ENCODE assay signal across 1 cellular context in the genomic region with DNA sequence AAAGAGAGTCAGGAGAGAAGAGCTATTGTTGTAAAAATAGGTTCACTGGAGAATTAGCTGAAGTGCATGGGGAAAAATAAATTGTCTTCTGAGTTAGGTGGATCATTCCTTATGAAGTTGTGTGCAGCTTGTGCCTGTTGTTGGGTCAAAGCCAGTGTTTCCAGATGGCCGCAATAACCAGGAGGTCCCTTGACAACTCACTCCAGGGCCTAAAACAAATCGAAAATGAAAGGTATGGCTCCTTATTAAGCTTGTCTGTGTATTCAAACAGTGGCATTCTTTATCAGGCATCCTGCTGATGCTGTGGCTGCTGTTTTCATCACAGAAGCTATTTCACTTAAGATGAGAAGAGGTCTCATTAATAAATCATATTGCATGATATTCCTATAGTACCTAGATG.
TF ChIP-seq lines count a peak whose summit lies in the region.

No MANE protein-coding gene starts in this region.

TF ChIP-seq in H1, 55 proteins besides CTCF, POLR2A, EP300 and RAD21:
- no peak for TF ChIP-seq YY1 (IDR thresholded peaks at IDR 0.05; ENCODE audit: low read depth, low read length)
- no peak for TF ChIP-seq BRCA1 (IDR thresholded peaks at IDR 0.05; ENCODE audit: low read depth, low read length)
- TF ChIP-seq, protein P1, sequence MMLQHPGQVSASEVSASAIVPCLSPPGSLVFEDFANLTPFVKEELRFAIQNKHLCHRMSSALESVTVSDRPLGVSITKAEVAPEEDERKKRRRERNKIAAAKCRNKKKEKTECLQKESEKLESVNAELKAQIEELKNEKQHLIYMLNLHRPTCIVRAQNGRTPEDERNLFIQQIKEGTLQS (IDR thresholded peaks at IDR 0.05; ENCODE audit: insufficient read depth, low read depth, low read length), result no peak
- no peak for TF ChIP-seq JUND (IDR thresholded peaks at IDR 0.05; ENCODE audit: low read length)
- TF ChIP-seq, protein P2, sequence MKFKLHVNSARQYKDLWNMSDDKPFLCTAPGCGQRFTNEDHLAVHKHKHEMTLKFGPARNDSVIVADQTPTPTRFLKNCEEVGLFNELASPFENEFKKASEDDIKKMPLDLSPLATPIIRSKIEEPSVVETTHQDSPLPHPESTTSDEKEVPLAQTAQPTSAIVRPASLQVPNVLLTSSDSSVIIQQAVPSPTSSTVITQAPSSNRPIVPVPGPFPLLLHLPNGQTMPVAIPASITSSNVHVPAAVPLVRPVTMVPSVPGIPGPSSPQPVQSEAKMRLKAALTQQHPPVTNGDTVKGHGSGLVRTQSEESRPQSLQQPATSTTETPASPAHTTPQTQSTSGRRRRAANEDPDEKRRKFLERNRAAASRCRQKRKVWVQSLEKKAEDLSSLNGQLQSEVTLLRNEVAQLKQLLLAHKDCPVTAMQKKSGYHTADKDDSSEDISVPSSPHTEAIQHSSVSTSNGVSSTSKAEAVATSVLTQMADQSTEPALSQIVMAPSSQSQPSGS (IDR thresholded peaks at IDR 0.05; ENCODE audit: low read length), result no peak
- TF ChIP-seq KDM5A (IDR thresholded peaks at IDR 0.05; ENCODE audit: low read length), result no peak
- no peak for TF ChIP-seq BCL11A (IDR thresholded peaks at IDR 0.05; ENCODE audit: low read depth in 2 of 2, low read length in 2 of 2)
- TF ChIP-seq ZNF274 (IDR thresholded peaks at IDR 0.05; ENCODE audit: borderline replicate concordance, extremely low read depth, low read length), result no peak
- TF ChIP-seq SIRT6 (IDR thresholded peaks at IDR 0.05; ENCODE audit: low read length), result no peak
- no peak for TF ChIP-seq PHF8 (conservative IDR thresholded peaks at IDR 0.05; ENCODE audit: low read depth, low read length)
- no peak for TF ChIP-seq MAFK (IDR thresholded peaks at IDR 0.05; ENCODE audit: low read depth, low read length)
- no peak for TF ChIP-seq CHD2 (IDR thresholded peaks at IDR 0.05; ENCODE audit: low read length)
- TF ChIP-seq TBP (IDR thresholded peaks at IDR 0.05; ENCODE audit: low read depth, low read length), result no peak
- TF ChIP-seq FOSL1 (IDR thresholded peaks at IDR 0.05; ENCODE audit: insufficient read depth, low read depth, low read length), result no peak
- TF ChIP-seq JUN (IDR thresholded peaks at IDR 0.05; ENCODE audit: low read depth, low read length), result no peak
- no peak for TF ChIP-seq RFX5 (IDR thresholded peaks at IDR 0.05; ENCODE audit: borderline replicate concordance, low read depth, low read length)
- TF ChIP-seq KDM4A (IDR thresholded peaks at IDR 0.05; ENCODE audit: low read depth, low read length, severe bottlenecking), result no peak
- no peak for TF ChIP-seq TCF12 (IDR thresholded peaks at IDR 0.05; ENCODE audit: low read depth, low read length)
